24 cellular contexts compared by ENCODE assay signal in genomic region chr3:4063916-4064592, GRCh38.
A peak's percentile ranks its signal among the peaks of the same experiment; 100 is the strongest.
DNase-seq lines count a peak whose midpoint lies in the region; ATAC-seq, FAIRE-seq and TF ChIP-seq lines count a peak whose summit lies in the region.
"Had no signal": no experiment of that assay in that cellular context is flagged by ENCODE, and none has a peak within 500 bp of the region (broad histone marks: within the 10 kb centered on the region; RNA-seq: fewer than 3 reads in every experiment).

No MANE protein-coding gene starts in this region.

- H3K27ac Mint-ChIP-seq in memory B cell (peak overlapping the region; percentile 67), type B pancreatic cell (peak overlapping the region; percentile 25)
- H3K27ac Mint-ChIP-seq: CD8-positive, alpha-beta memory T cell had no signal

- DNase-seq in MV-4-11 (lab: John Stamatoyannopoulos, UW): peak; percentile 26
- peak; percentile 49 for DNase-seq in bronchial epithelial cell (ENCODE audit: low read depth)
- no peak for DNase-seq in memory B cell (ENCODE audit: low spot score in 2 of 2)
- DNase-seq in type B pancreatic cell (ENCODE audit: extremely low spot score, unreplicated experiment): no peak
- no peak for DNase-seq in WERI-Rb-1
- no peak for DNase-seq in activated CD8-positive, alpha-beta memory T cell treated with anti-CD3 and anti-CD28 coated beads, Interleukin-2, amount 50 U/mL, for 48 hours
- DNase-seq in activated CD4-positive, CD25-positive, alpha-beta regulatory T cell treated with anti-CD3 and anti-CD28 coated beads, Interleukin-2, amount 50 U/mL, for 72 hours: no peak
- DNase-seq: C1 segment of cervical spinal cord; Calu3; CD8-positive, alpha-beta memory T cell; Kasumi-1; NCI-H1092 treated with DMSO at 0.1 percent for 48 hours; NCI-H1436 treated with DMSO at 0.1 percent for 48 hours; NCI-H2029 treated with DMSO at 0.1 percent for 48 hours; NCI-H345; NCI-H524; NCI-H774; NK-92 treated with Interleukin-12 subunit alpha and Interleukin-12 subunit beta, amount 100 ng/mL, for 24 hours; Peyer's patch had no signal

- no peaks in the 10 kb centered on the region for H3K9me3 ChIP-seq in WERI-Rb-1 (ENCODE audit: severe bottlenecking)
- H3K9me3 ChIP-seq: Peyer's patch, SJSA1 had no signal

- no peaks in the 10 kb centered on the region for H3K9me3 Mint-ChIP-seq in memory B cell
- H3K9me3 Mint-ChIP-seq in type B pancreatic cell: no peaks in the 10 kb centered on the region

- H3K27me3 Mint-ChIP-seq in memory B cell (no peaks in the 10 kb centered on the region), type B pancreatic cell (no peaks in the 10 kb centered on the region)

- H3K4me3 ChIP-seq in bronchial epithelial cell (ENCODE audit: low read depth, low read length) (no peak overlapping the region), WERI-Rb-1 (ENCODE audit: low read depth, low read length) (no peak overlapping the region)
- H3K4me3 ChIP-seq: Peyer's patch, SJSA1 had no signal

- ATAC-seq in memory B cell (ENCODE audit: low read depth) (no peak), HG03439 (IDR thresholded peaks at IDR 0.05; ENCODE audit: unreplicated experiment) (no peak)
- ATAC-seq: Right ventricle myocardium inferior had no signal

- no peaks in the 10 kb centered on the region for H3K27me3 ChIP-seq in bronchial epithelial cell (ENCODE audit: control insufficient read depth, insufficient read depth, low read length)
- H3K27me3 ChIP-seq in WERI-Rb-1 (ENCODE audit: insufficient read depth, low read depth, severe bottlenecking): no peaks in the 10 kb centered on the region
- H3K27me3 ChIP-seq: Peyer's patch, SJSA1 had no signal

- H3K36me3 Mint-ChIP-seq in memory B cell (no peaks in the 10 kb centered on the region), type B pancreatic cell (no peaks in the 10 kb centered on the region)

- no peak for FAIRE-seq in bronchial epithelial cell (lab: Jason Lieb, UNC)
- FAIRE-seq: G401.6, GM19239 had no signal

- H3K36me3 ChIP-seq in bronchial epithelial cell (ENCODE audit: control insufficient read depth, insufficient read depth, low read length) (no peaks in the 10 kb centered on the region), WERI-Rb-1 (no peaks in the 10 kb centered on the region)
- H3K36me3 ChIP-seq: Peyer's patch, SJSA1 had no signal

- H3K27ac ChIP-seq in WERI-Rb-1: no peak overlapping the region
- H3K27ac ChIP-seq: SJSA1 had no signal

- peak overlapping the region; percentile 68 for H3K4me3 Mint-ChIP-seq in memory B cell
- H3K4me3 Mint-ChIP-seq in type B pancreatic cell: no peak overlapping the region
- H3K4me3 Mint-ChIP-seq: CD8-positive, alpha-beta memory T cell had no signal

- peaks cover 56% of the 10 kb centered on the region for H3K4me1 Mint-ChIP-seq in memory B cell
- peaks cover 31% of the 10 kb centered on the region for H3K4me1 Mint-ChIP-seq in type B pancreatic cell (ENCODE audit: unreplicated experiment)
- H3K4me1 Mint-ChIP-seq: CD8-positive, alpha-beta memory T cell had no signal

- no peak for TF ChIP-seq CTCF in bronchial epithelial cell (IDR thresholded peaks at IDR 0.05; ENCODE audit: insufficient read depth, low read length, severe bottlenecking)
- TF ChIP-seq CTCF in type B pancreatic cell (conservative IDR thresholded peaks at IDR 0.05): no peak
- TF ChIP-seq CTCF in WERI-Rb-1 (IDR thresholded peaks at IDR 0.05; ENCODE audit: low read depth, low read length): no peak

Comparison
In these comparisons a context has a peak if more than half of its experiments do, and no peak if none do; other contexts are left out.
1. DNase-seq: peak in MV-4-11 (single experiment) and bronchial epithelial cell (single experiment); none in memory B cell (0 of 2), type B pancreatic cell (single experiment), WERI-Rb-1 (single experiment), activated CD8-positive, alpha-beta memory T cell treated with anti-CD3 and anti-CD28 coated beads, Interleukin-2, amount 50 U/mL, for 48 hours (single experiment) and activated CD4-positive, CD25-positive, alpha-beta regulatory T cell treated with anti-CD3 and anti-CD28 coated beads, Interleukin-2, amount 50 U/mL, for 72 hours (single experiment).